31 cellular contexts compared by ENCODE assay signal in the genomic region with DNA sequence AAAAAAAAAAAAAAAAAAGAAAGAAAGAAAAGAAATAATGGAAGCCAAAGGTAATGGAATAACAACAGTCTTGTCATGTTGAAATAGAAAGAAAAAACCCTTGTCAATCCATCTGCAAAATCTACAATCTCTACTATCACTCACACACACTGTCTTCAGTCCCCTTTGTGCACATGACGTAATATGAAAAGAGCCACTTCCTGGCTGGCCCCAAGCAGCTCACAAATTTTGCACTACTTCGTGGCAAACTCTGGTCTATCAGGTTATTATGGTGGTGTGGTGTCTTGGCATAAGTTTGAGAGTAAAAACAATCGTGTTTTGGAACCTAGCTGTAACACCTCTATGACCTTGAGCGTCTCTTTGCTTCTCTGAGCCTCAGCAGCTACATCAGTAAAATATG. TPM values are rescaled to one million over a fixed set of nuclear protein-coding genes. Genes with fewer than 3 reads are reported as not detected.
DNase-seq lines count a peak whose midpoint lies in the region; ATAC-seq and TF ChIP-seq lines count a peak whose summit lies in the region.
"Had no signal": no experiment of that assay in that cellular context is flagged by ENCODE, and none has a peak within 500 bp of the region (broad histone marks: within the 10 kb centered on the region; RNA-seq: fewer than 3 reads in every experiment).

No MANE protein-coding gene starts in this region.

- peaks cover 16% of the 10 kb centered on the region for H3K4me1 Mint-ChIP-seq in T-helper 17 cell
- H3K4me1 Mint-ChIP-seq in effector memory CD8-positive, alpha-beta T cell (ENCODE audit: low read depth in 2 of 2) = peaks cover 5 to 13% of the 10 kb centered on the region in 2 donors

- ATAC-seq in activated naive CD4-positive, alpha-beta T cell treated with anti-CD3 and anti-CD28 coated beads, Interleukin-2, amount 50 U/mL, for 72 hours = peak; percentile 48 to 74
- peak; percentile 92 for ATAC-seq in T-helper 17 cell
- ATAC-seq in effector memory CD8-positive, alpha-beta T cell (replicated peaks) = peak; percentile 97
- peak; percentile 79 for ATAC-seq in stimulated activated naive CD8-positive, alpha-beta T cell treated with anti-CD3 and anti-CD28 coated beads, Interleukin-15, Interleukin-2, amounts not matched to agents 100 U/mL and 50 U/mL, for 24 hours
- no peak for ATAC-seq in HG02840 (IDR thresholded peaks at IDR 0.05; ENCODE audit: low FRiP score, unreplicated experiment)
- ATAC-seq: body of pancreas, foreskin keratinocyte, HCT116, psoas muscle had no signal

- no peak overlapping the region for H3K27ac ChIP-seq in coronary artery
- H3K27ac ChIP-seq: body of pancreas, dorsolateral prefrontal cortex, esophagus squamous epithelium, foreskin keratinocyte, heart left ventricle, left ventricle myocardium inferior, Peyer's patch, psoas muscle, sigmoid colon, upper lobe of left lung had no signal

- H3K9me3 Mint-ChIP-seq in activated naive CD4-positive, alpha-beta T cell treated with anti-CD3 and anti-CD28 coated beads, Interleukin-2, amount 50 U/mL, for 72 hours = peaks cover 6 to 9% of the 10 kb centered on the region in 2 donors
- H3K9me3 Mint-ChIP-seq in effector memory CD8-positive, alpha-beta T cell = no peaks in the 10 kb centered on the region

- no peak overlapping the region for H3K4me3 Mint-ChIP-seq in T-helper 17 cell
- H3K4me3 Mint-ChIP-seq in effector memory CD8-positive, alpha-beta T cell = no peak overlapping the region
- H3K4me3 Mint-ChIP-seq: IgD-negative memory B cell had no signal

- no peak overlapping the region for H3K4me3 ChIP-seq in coronary artery
- H3K4me3 ChIP-seq: body of pancreas, dorsolateral prefrontal cortex, esophagus squamous epithelium, heart left ventricle, left ventricle myocardium inferior, Peyer's patch, psoas muscle, sigmoid colon, upper lobe of left lung had no signal

- H3K27me3 Mint-ChIP-seq in T-helper 17 cell = no peaks in the 10 kb centered on the region
- peaks cover 0 to 31% of the 10 kb centered on the region in 2 donors for H3K27me3 Mint-ChIP-seq in effector memory CD8-positive, alpha-beta T cell

- no peak for DNase-seq in activated naive CD4-positive, alpha-beta T cell treated with anti-CD3 and anti-CD28 coated beads, Interleukin-2, amount 50 U/mL, for 72 hours (ENCODE audit: low spot score in 2 of 2)
- DNase-seq in activated naive CD4-positive, alpha-beta T cell treated with Interleukin-2 at 50 U/mL for 16 hours = no peak
- DNase-seq in T-helper 17 cell (no peak), coronary artery (ENCODE audit: low spot score) (no peak)
- DNase-seq in effector memory CD8-positive, alpha-beta T cell = peak in 1 of 3 experiments; percentile 39
- DNase-seq in stimulated activated naive CD8-positive, alpha-beta T cell treated with anti-CD3 and anti-CD28 coated beads, Interleukin-15, Interleukin-2, amounts not matched to agents 100 U/mL and 50 U/mL, for 24 hours = no peak
- DNase-seq: activated CD4-positive, alpha-beta T cell treated with anti-CD3 and anti-CD28 coated beads for 4 hours; activated effector memory CD4-positive, alpha-beta T cell treated with Interleukin-2 at 50 U/mL for 16 hours; body of pancreas; Caco-2; cerebellar nuclear complex; DMS53; dorsolateral prefrontal cortex; esophagus squamous epithelium; foreskin keratinocyte; heart left ventricle; left ventricle myocardium inferior; NCI-H146; NCI-H2107; NCI-H345; NCI-H69; nucleus accumbens; Peyer's patch; psoas muscle; SHP77 treated with DMSO at 0.1 percent for 48 hours; sigmoid colon; stimulated activated CD4-positive, alpha-beta T cell treated with anti-CD3 and anti-CD28 coated beads, Interleukin-4, amount 100 ng/mL, for 24 hours; upper lobe of left lung had no signal

- no peak overlapping the region for H3K27ac Mint-ChIP-seq in activated naive CD4-positive, alpha-beta T cell treated with anti-CD3 and anti-CD28 coated beads, Interleukin-2, amount 50 U/mL, for 72 hours
- H3K27ac Mint-ChIP-seq in T-helper 17 cell = peak overlapping the region; percentile 43
- peak overlapping the region; percentile 7 to 11 for H3K27ac Mint-ChIP-seq in effector memory CD8-positive, alpha-beta T cell
- H3K27ac Mint-ChIP-seq: IgD-negative memory B cell had no signal

- H3K36me3 Mint-ChIP-seq in activated naive CD4-positive, alpha-beta T cell treated with anti-CD3 and anti-CD28 coated beads, Interleukin-2, amount 50 U/mL, for 72 hours = peaks cover 17 to 25% of the 10 kb centered on the region in 2 donors
- H3K36me3 Mint-ChIP-seq in T-helper 17 cell (ENCODE audit: low read depth) = peaks cover 5% of the 10 kb centered on the region
- no peaks in the 10 kb centered on the region for H3K36me3 Mint-ChIP-seq in effector memory CD8-positive, alpha-beta T cell (ENCODE audit: insufficient read depth)
- H3K36me3 Mint-ChIP-seq: IgD-negative memory B cell had no signal

- TF ChIP-seq CTCF in coronary artery (IDR thresholded peaks at IDR 0.05) = no peak

- no peaks in the 10 kb centered on the region for H3K9me3 ChIP-seq in T-helper 17 cell (ENCODE audit: control insufficient read depth, low read length, poor library complexity, severe bottlenecking)
- H3K9me3 ChIP-seq: body of pancreas, Caco-2, esophagus squamous epithelium, heart left ventricle, left ventricle myocardium inferior, Peyer's patch, psoas muscle, sigmoid colon, upper lobe of left lung had no signal

RNA-seq across cellular contexts. Expression of gene AFAP1, which starts 8.3 kb away (rescaled TPM):
- 10 to 100 TPM; 10.2 to 41.9 TPM for total RNA-seq in activated naive CD4-positive, alpha-beta T cell treated with anti-CD3 and anti-CD28 coated beads, Interleukin-2, amount 50 U/mL, for 72 hours
- 10 to 100 TPM; 17.6 to 26.7 TPM for total RNA-seq in T-helper 17 cell

Comparison
In these comparisons a context has a peak if more than half of its experiments do, and no peak if none do; other contexts are left out.
1. H3K27ac Mint-ChIP-seq: peak in T-helper 17 cell (single experiment) and effector memory CD8-positive, alpha-beta T cell (2 of 2); none in activated naive CD4-positive, alpha-beta T cell treated with anti-CD3 and anti-CD28 coated beads, Interleukin-2, amount 50 U/mL, for 72 hours (0 of 2).